Comparison of ENCODE assay signal across 17 cellular contexts in the genomic region with DNA sequence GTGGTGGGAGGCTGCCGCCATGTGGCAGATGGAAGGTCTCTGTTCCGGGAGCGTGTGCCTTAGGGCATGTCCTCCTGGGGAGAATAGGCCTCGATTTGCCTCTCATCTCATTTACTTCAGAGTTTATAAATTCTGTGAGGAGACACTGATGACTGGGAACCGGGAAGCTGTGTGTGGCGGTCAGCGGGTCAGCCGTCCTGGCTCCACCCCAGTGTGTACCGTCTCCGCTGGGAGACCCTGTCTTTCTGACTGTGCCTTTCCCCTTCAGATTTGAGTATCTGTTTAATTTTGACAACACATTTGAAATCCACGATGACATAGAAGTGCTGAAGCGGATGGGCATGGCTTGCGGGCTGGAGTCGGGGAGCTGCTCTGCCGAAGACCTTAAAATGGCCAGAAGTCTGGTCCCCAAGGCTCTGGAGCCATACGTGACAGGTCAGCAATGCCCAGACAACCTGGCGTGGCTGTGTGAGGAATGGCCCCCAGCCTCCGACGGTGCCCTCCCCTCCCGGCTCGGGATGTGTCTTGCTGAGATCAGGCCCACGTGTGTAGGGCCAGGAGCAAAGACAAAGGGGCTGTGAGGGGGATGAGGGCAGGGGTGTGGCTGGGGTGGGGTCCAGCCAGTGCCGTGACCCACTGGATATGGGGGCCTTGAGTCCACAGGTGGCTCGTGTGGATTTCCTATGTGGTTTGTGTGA. TPM values are rescaled to one million over a fixed set of nuclear protein-coding genes. Genes with fewer than 3 reads are reported as not detected.
"Had no signal": no experiment of that assay in that cellular context is flagged by ENCODE, and none has a peak within 500 bp of the region (broad histone marks: within the 10 kb centered on the region; RNA-seq: fewer than 3 reads in every experiment).

No MANE protein-coding gene starts in this region.

- H3K27me3 ChIP-seq: brain microvascular endothelial cell, SJSA1 had no signal

- H3K9me3 Mint-ChIP-seq: activated CD4-positive, alpha-beta memory T cell treated with anti-CD3 and anti-CD28 coated beads, Interleukin-2, amount 10 ng/mL, durations not matched to agents 7 days and 5 days; immature natural killer cell had no signal

- H3K27ac ChIP-seq: brain microvascular endothelial cell, SJSA1 had no signal

- ATAC-seq: esophagus mucosa, right cardiac atrium had no signal

- H3K4me1 Mint-ChIP-seq: immature natural killer cell had no signal

- H3K4me3 ChIP-seq: SJSA1 had no signal

- H3K9me3 ChIP-seq: SJSA1 had no signal

- H3K4me1 ChIP-seq: SJSA1 had no signal

- DNase-seq: activated CD4-positive, alpha-beta memory T cell treated with anti-CD3 and anti-CD28 coated beads, Interleukin-2, amount 10 ng/mL, durations not matched to agents 7 days and 5 days; activated naive CD4-positive, alpha-beta T cell treated with anti-CD3 and anti-CD28 coated beads, Interleukin-2, amount 50 U/mL, for 16 hours; amygdala; brain microvascular endothelial cell; cerebellar nuclear complex; immature natural killer cell; mesenchymal stem cell; stimulated activated CD4-positive, alpha-beta T cell treated with anti-CD3 and anti-CD28 coated beads, Interleukin-2, amount 100 ng/mL, for 24 hours; stimulated activated naive CD4-positive, alpha-beta T cell; substantia nigra; T1000; trophoblast cell had no signal

- H3K27ac Mint-ChIP-seq: activated CD4-positive, alpha-beta memory T cell treated with anti-CD3 and anti-CD28 coated beads, Interleukin-2, amount 10 ng/mL, durations not matched to agents 7 days and 5 days; immature natural killer cell had no signal

- H3K4me3 Mint-ChIP-seq: activated CD4-positive, alpha-beta memory T cell treated with anti-CD3 and anti-CD28 coated beads, Interleukin-2, amount 10 ng/mL, durations not matched to agents 7 days and 5 days; immature natural killer cell had no signal

- H3K27me3 Mint-ChIP-seq: activated CD4-positive, alpha-beta memory T cell treated with anti-CD3 and anti-CD28 coated beads, Interleukin-2, amount 10 ng/mL, durations not matched to agents 7 days and 5 days had no signal

RNA-seq across cellular contexts. Expression of a gene that starts 21.6 kb away (rescaled TPM):
- total RNA-seq: activated CD4-positive, alpha-beta memory T cell treated with anti-CD3 and anti-CD28 coated beads, Interleukin-2, amount 10 ng/mL, durations not matched to agents 7 days and 5 days; dermis microvascular lymphatic vessel endothelial cell; esophagus mucosa; fibroblast of villous mesenchyme; right cardiac atrium; SJSA1 had no signal
- polyA plus RNA-seq: immature natural killer cell, right cardiac atrium had no signal

RNA-seq across cellular contexts. Expression of a gene that starts 30.6 kb away (rescaled TPM):
- total RNA-seq: activated CD4-positive, alpha-beta memory T cell treated with anti-CD3 and anti-CD28 coated beads, Interleukin-2, amount 10 ng/mL, durations not matched to agents 7 days and 5 days; dermis microvascular lymphatic vessel endothelial cell; esophagus mucosa; fibroblast of villous mesenchyme had no signal
- polyA plus RNA-seq: immature natural killer cell had no signal
